ENCODE assay signal across 11 cellular contexts in genomic region chr10:50561266-50561665, GRCh38.
DNase-seq lines count a peak whose midpoint lies in the region; ATAC-seq, FAIRE-seq and TF ChIP-seq lines count a peak whose summit lies in the region.
"Had no signal": no experiment of that assay in that cellular context is flagged by ENCODE, and none has a peak within 500 bp of the region (broad histone marks: within the 10 kb centered on the region; RNA-seq: fewer than 3 reads in every experiment).

No MANE protein-coding gene starts in this region.

- no peaks in the 10 kb centered on the region for H3K27me3 ChIP-seq in HepG2 (ENCODE audit: control insufficient read depth in 1 of 2, insufficient read depth in 2 of 2, low read length in 2 of 2)
- no peaks in the 10 kb centered on the region for H3K27me3 ChIP-seq in thyroid gland

- H3K4me1 Mint-ChIP-seq in chondrocyte (ENCODE audit: low read depth): peaks cover 33% of the 10 kb centered on the region
- peaks cover 68% of the 10 kb centered on the region for H3K4me1 Mint-ChIP-seq in WTC11

- H3K4me3 ChIP-seq in LNCaP clone FGC (ENCODE audit: low read depth, low read length) (no peak overlapping the region), HepG2 (replicated peaks in 1 of 3; ENCODE audit: insufficient read depth in 1 of 3, low read depth in 2 of 3, low read length in 3 of 3) (no peak overlapping the region), thyroid gland (replicated peaks in 1 of 3) (no peak overlapping the region)

- no peaks in the 10 kb centered on the region for H3K9me3 ChIP-seq in HepG2 (ENCODE audit: low read length)
- H3K9me3 ChIP-seq in thyroid gland: no peaks in the 10 kb centered on the region

- no peaks in the 10 kb centered on the region for H3K9me3 Mint-ChIP-seq in chondrocyte (ENCODE audit: low read depth)
- no peaks in the 10 kb centered on the region for H3K9me3 Mint-ChIP-seq in WTC11
- H3K9me3 Mint-ChIP-seq: activated naive CD4-positive, alpha-beta T cell treated with anti-CD3 and anti-CD28 coated beads, Interleukin-2, amount 50 U/mL, for 24 hours; stimulated activated memory B cell treated with anti-CD40 and anti-IgM and Interleukin-4, amounts not matched to agents 10 μg/mL and 1 μg/mL and 100 μg/mL, for 72 hours had no signal

- TF ChIP-seq POLR2A in HepG2 (IDR thresholded peaks at IDR 0.05; ENCODE audit: insufficient read depth in 1 of 2, low read depth in 2 of 2, low read length in 2 of 2) (no peak), thyroid gland (IDR thresholded peaks at IDR 0.05) (no peak)

- TF ChIP-seq CTCF in LNCaP clone FGC (IDR thresholded peaks at IDR 0.05; ENCODE audit: control insufficient read depth, extremely low read depth, insufficient read depth) (no peak), chondrocyte (IDR thresholded peaks at IDR 0.05) (no peak), HepG2 (CRISPR knock-in tag; IDR thresholded peaks at IDR 0.05) (no peak), thyroid gland (IDR thresholded peaks at IDR 0.05) (no peak), WTC11 (IDR thresholded peaks at IDR 0.05) (no peak)

- DNase-seq in LNCaP clone FGC (ENCODE audit: low read depth) (peak; percentile 76), chondrocyte (ENCODE audit: low spot score) (no peak), HepG2 (ENCODE audit: low spot score) (no peak), thyroid gland (peak; percentile 20 to 35), WTC11 (ENCODE audit: low spot score) (no peak), NCI-H510A treated with DMSO at 0.1 percent for 48 hours (lab: John Stamatoyannopoulos, UW) (no peak)
- DNase-seq in activated naive CD4-positive, alpha-beta T cell treated with anti-CD3 and anti-CD28 coated beads, Interleukin-2, amount 50 U/mL, for 16 hours: no peak
- DNase-seq: NCI-H524 treated with DMSO at 0.1 percent for 48 hours had no signal

- H3K4me1 ChIP-seq in HepG2 (ENCODE audit: insufficient read depth, low read length): peaks cover 50% of the 10 kb centered on the region
- H3K4me1 ChIP-seq in thyroid gland: peaks cover 26 to 33% of the 10 kb centered on the region in 2 donors

- WGBS in HepG2 (ENCODE audit: low lambda C conversion rate): 87% methylated on average over 5 of the region's 5 CpGs
- 27 to 38% methylated on average over 5 of the region's 5 CpGs for WGBS in thyroid gland, 2 donors

- TF ChIP-seq RAD21 in HepG2 (CRISPR knock-in tag; IDR thresholded peaks at IDR 0.05): no peak

- no peak overlapping the region for H2AFZ ChIP-seq in HepG2 (ENCODE audit: low read length)

- peak overlapping the region; percentile 77 for H3K27ac Mint-ChIP-seq in chondrocyte (ENCODE audit: unreplicated experiment)
- H3K27ac Mint-ChIP-seq in WTC11: no peak overlapping the region; the same call in 1 of the 2 replicates
- H3K27ac Mint-ChIP-seq: activated naive CD4-positive, alpha-beta T cell treated with anti-CD3 and anti-CD28 coated beads, Interleukin-2, amount 50 U/mL, for 24 hours had no signal

- H4K20me1 ChIP-seq in HepG2 (ENCODE audit: insufficient read depth, low read length): no peaks in the 10 kb centered on the region

- H3K79me2 ChIP-seq in HepG2 (ENCODE audit: insufficient read depth, low read length): peaks cover 3% of the 10 kb centered on the region

- H3K4me3 Mint-ChIP-seq in chondrocyte (ENCODE audit: unreplicated experiment) (no peak overlapping the region), WTC11 (no peak overlapping the region)
- H3K4me3 Mint-ChIP-seq: activated naive CD4-positive, alpha-beta T cell treated with anti-CD3 and anti-CD28 coated beads, Interleukin-2, amount 50 U/mL, for 24 hours; stimulated activated memory B cell treated with anti-CD40 and anti-IgM and Interleukin-4, amounts not matched to agents 10 μg/mL and 1 μg/mL and 100 μg/mL, for 72 hours had no signal

- BruUV-seq in HepG2 (replicated peaks; lab: Mats Ljungman, UMichigan): no TSS peak

- H3K36me3 Mint-ChIP-seq in chondrocyte (ENCODE audit: low read depth): no peaks in the 10 kb centered on the region
- H3K36me3 Mint-ChIP-seq in WTC11: no peaks in the 10 kb centered on the region

- no peak for TF ChIP-seq EP300 in HepG2 (IDR thresholded peaks at IDR 0.05; ENCODE audit: low read depth in 2 of 2, low read length in 2 of 2)
- no peak for TF ChIP-seq EP300 in HepG2 (CRISPR knock-in tag; IDR thresholded peaks at IDR 0.05; ENCODE audit: borderline replicate concordance)

- H3K9ac ChIP-seq in HepG2 (ENCODE audit: insufficient read depth, low read depth, low read length): no peak overlapping the region

- intact Hi-C loops in HepG2 (cut with micrococcal nuclease; ENCODE audit: unreplicated experiment) (loop anchor here (1.0 kb wide), 1 partner anchor 61 kb away; no protein-coding TSS in a partner anchor), thyroid gland (cut with DNase I) (no loop called here)

- H3K27ac ChIP-seq in HepG2 (ENCODE audit: extremely low read length, insufficient read depth, low read length): peak overlapping the region; percentile 9
- peak overlapping the region; percentile 48 to 81 (median 77) for H3K27ac ChIP-seq in thyroid gland
- H3K27ac ChIP-seq: HL-60 had no signal

- FAIRE-seq in HepG2 (lab: Jason Lieb, UNC): no peak

- in situ Hi-C loops in HepG2 (cut with HindIII; ENCODE audit: extremely low pct_ligation_motif_present, low pct_unique_long_range_greater_than_20kb): loop anchor here (5.0 kb wide), 1 partner anchor 61 kb away; the partner anchor contains the start of gene SGMS1

- H3K4me2 ChIP-seq in HepG2 (ENCODE audit: low read depth, low read length): no peak overlapping the region

- CTCF ChIA-PET in HepG2 (lab: Yijun Ruan, JAX; ENCODE audit: low intra/inter-chr PET ratio, low total read pairs): interaction anchor here (0.6 to 1.3 kb wide), 4 partner anchors 11 to 64 kb away, joined by 3 to 9 read pairs (median 6); no protein-coding TSS in a partner anchor
- CTCF ChIA-PET in WTC11 (lab: Charles Lee): interaction anchor here (0.7 to 1.1 kb wide), 4 partner anchors 35 to 108 kb away, joined by 3 to 8 read pairs (median 4); no protein-coding TSS in a partner anchor

- H3K27me3 Mint-ChIP-seq in chondrocyte (ENCODE audit: low read depth) (no peaks in the 10 kb centered on the region), WTC11 (ENCODE audit: low read depth) (no peaks in the 10 kb centered on the region)
- H3K27me3 Mint-ChIP-seq: activated naive CD4-positive, alpha-beta T cell treated with anti-CD3 and anti-CD28 coated beads, Interleukin-2, amount 50 U/mL, for 24 hours; stimulated activated memory B cell treated with anti-CD40 and anti-IgM and Interleukin-4, amounts not matched to agents 10 μg/mL and 1 μg/mL and 100 μg/mL, for 72 hours had no signal

- no peaks in the 10 kb centered on the region; a peak in 1 of 5 replicates for H3K36me3 ChIP-seq in HepG2 (replicated peaks in 1 of 2; ENCODE audit: control insufficient read depth in 1 of 2, insufficient read depth in 2 of 2, low read length in 2 of 2)
- H3K36me3 ChIP-seq in thyroid gland: no peaks in the 10 kb centered on the region

- ATAC-seq in HepG2 (no peak), WTC11 (no peak)
- ATAC-seq: stimulated activated memory B cell treated with anti-CD40 and anti-IgM and Interleukin-4, amounts not matched to agents 10 μg/mL and 1 μg/mL and 100 μg/mL, for 72 hours had no signal

- POLR2A ChIA-PET in HepG2 (lab: Yijun Ruan, JAX): interaction anchor here (0.7 kb wide), 1 partner anchor 63 kb away, joined by 4 read pairs; no protein-coding TSS in a partner anchor
- POLR2A ChIA-PET in WTC11 (lab: Charles Lee): no interaction called here

TF ChIP-seq in HepG2, 621 proteins besides CTCF, POLR2A, EP300 and RAD21 (continues in another document):
- TF ChIP-seq MXD1 (CRISPR knock-in tag; IDR thresholded peaks at IDR 0.05): no peak
- no peak for TF ChIP-seq ZNF850 (CRISPR knock-in tag; conservative IDR thresholded peaks at IDR 0.05)
- TF ChIP-seq ZNF496 (CRISPR knock-in tag; IDR thresholded peaks at IDR 0.05; ENCODE audit: insufficient replicate concordance): no peak

TF ChIP-seq in WTC11, 78 proteins besides CTCF, POLR2A, EP300 and RAD21:
- no peak for TF ChIP-seq SP1 (CRISPR knock-in tag; conservative IDR thresholded peaks at IDR 0.05)
TF ChIP-seq in WTC11: peak in this region for 0.

Comparison
In these comparisons a context has a peak if more than half of its experiments do, and no peak if none do; other contexts are left out.
1. DNase-seq: peak in LNCaP clone FGC (single experiment) and thyroid gland (2 of 2); none in chondrocyte (single experiment), HepG2 (single experiment), WTC11 (single experiment), NCI-H510A treated with DMSO at 0.1 percent for 48 hours (single experiment) and activated naive CD4-positive, alpha-beta T cell treated with anti-CD3 and anti-CD28 coated beads, Interleukin-2, amount 50 U/mL, for 16 hours (single experiment).